Comparison of ENCODE assay signal across 8 cellular contexts in genomic region chr1:175023043-175023921, GRCh38. TPM values are rescaled to one million over a fixed set of nuclear protein-coding genes. Genes with fewer than 3 reads are reported as not detected.
DNase-seq lines count a peak whose midpoint lies in the region; ATAC-seq and TF ChIP-seq lines count a peak whose summit lies in the region.

Gene MRPS14, minus strand, starts transcription at chr1:175023425. Its CDS starts 17 bp downstream, at chr1:175023408.

- intact Hi-C loops in IMR-90 (cut with micrococcal nuclease), result no loop called here

- no peaks in the 10 kb centered on the region for H4K20me1 ChIP-seq in IMR-90 (ENCODE audit: insufficient read depth, low read length)

- CTCF ChIA-PET in IMR-90 (lab: Yijun Ruan, JAX), result interaction anchor here (1.0 kb wide), 1 partner anchor 223 kb away, joined by 3 read pairs; no protein-coding TSS in a partner anchor

- H3K27me3 ChIP-seq in IMR-90 (ENCODE audit: control insufficient read depth, insufficient read depth, low read length) (no peaks in the 10 kb centered on the region), mononuclear cell (ENCODE audit: insufficient read depth, low read length) (no peaks in the 10 kb centered on the region)

- TF ChIP-seq CTCF in IMR-90 (conservative IDR thresholded peaks at IDR 0.05; ENCODE audit: low read depth, low read length) (no peak), epithelial cell of esophagus (IDR thresholded peaks at IDR 0.05; ENCODE audit: insufficient read depth, low read depth, low read length, missing control alignments) (no peak)

- DNase-seq in DMS 273 treated with DMSO at 0.1 percent for 48 hours (lab: John Stamatoyannopoulos, UW), result peak; percentile 95
- DNase-seq in IMR-90, result peak; percentile 99
- DNase-seq in OCI-M1 (lab: John Stamatoyannopoulos, UW), result peak; percentile 99
- peak; percentile 98 for DNase-seq in activated T-cell treated with anti-CD3 and anti-CD28 coated beads for 24 hours (ENCODE audit: low read depth)
- peak; percentile 99 for DNase-seq in epithelial cell of esophagus (ENCODE audit: low read depth)
- peak; percentile 92 to 97 for DNase-seq in stimulated activated CD8-positive, alpha-beta memory T cell treated with anti-CD3 and anti-CD28 coated beads, Interleukin-4, amount 100 ng/mL, for 1 hour (ENCODE audit: low read depth in 2 of 2, low spot score in 1 of 2)

- in situ Hi-C loops in IMR-90 (cut with MboI; ENCODE audit: low sequenced_read_pairs), result no loop called here

- peak within 1 kb of the TSS; percentile 74 for H3K4me2 ChIP-seq in IMR-90 (ENCODE audit: low read depth, low read length)

- H2BK20ac ChIP-seq in IMR-90 (ENCODE audit: low read depth, low read length), result no peak within 1 kb of the TSS; the same call in 1 of the 2 replicates

- peaks cover 1% of the 10 kb centered on the region for H3K36me3 ChIP-seq in IMR-90 (ENCODE audit: control insufficient read depth, insufficient read depth, low read length)

- peak within 1 kb of the TSS; percentile 94 to 98 for H4K8ac ChIP-seq in IMR-90 (ENCODE audit: low read depth in 2 of 2, low read length in 2 of 2)

- TF ChIP-seq RAD21 in IMR-90 (IDR thresholded peaks at IDR 0.05; ENCODE audit: low read length), result no peak

- H2BK5ac ChIP-seq in IMR-90 (ENCODE audit: low read depth, low read length, poor library complexity, severe bottlenecking), result peak within 1 kb of the TSS; percentile 75

- peak within 1 kb of the TSS; percentile 69; the same call in 1 of the 2 replicates for H4K91ac ChIP-seq in IMR-90 (ENCODE audit: insufficient read depth, low read depth, low read length)

- POLR2A ChIA-PET in IMR-90 (lab: Charles Lee; ENCODE audit: unreplicated experiment), result interaction anchor here (0.9 to 1.0 kb wide), 2 partner anchors 8 to 23 kb away, joined by 4 to 9 read pairs; partner anchors contain the start of gene CACYBP

- peak within 1 kb of the TSS; percentile 67 for H3K23ac ChIP-seq in IMR-90 (ENCODE audit: low read depth, low read length)

- peak; percentile 76 for TF ChIP-seq POLR2A in IMR-90 (IDR thresholded peaks at IDR 0.05; ENCODE audit: low read depth, low read length)

- peak within 1 kb of the TSS; percentile 17 for H3K18ac ChIP-seq in IMR-90 (ENCODE audit: low read depth, low read length)

- H3K27ac ChIP-seq in IMR-90 (ENCODE audit: insufficient read depth, low read length), result peak within 1 kb of the TSS; percentile 68

- H3K4ac ChIP-seq in IMR-90 (ENCODE audit: low read depth, low read length), result peak within 1 kb of the TSS; percentile 82

- peak within 1 kb of the TSS; percentile 88 for H3K14ac ChIP-seq in IMR-90 (replicated peaks; ENCODE audit: low read depth, low read length)

- peak within 1 kb of the TSS; percentile 71 for H3K4me3 ChIP-seq in IMR-90 (ENCODE audit: insufficient read depth, low read depth, low read length)
- peak within 1 kb of the TSS; percentile 99 for H3K4me3 ChIP-seq in epithelial cell of esophagus (ENCODE audit: low read length)
- peak within 1 kb of the TSS; percentile 95 for H3K4me3 ChIP-seq in mononuclear cell (ENCODE audit: low read length)

- dilution Hi-C loops in IMR-90 (cut with HindIII; ENCODE audit: low sequenced_read_pairs, unreplicated experiment), result no loop called here

- WGBS in IMR-90 (ENCODE audit: extremely low coverage in 2 of 2, insufficient read length in 1 of 2), 2 experiments, result 0% methylated on average over 2 of the region's 42 CpGs; no CpG with 5 or more reads in 1 of the 2 experiments

- no peaks in the 10 kb centered on the region for H3K4me1 ChIP-seq in IMR-90 (ENCODE audit: control insufficient read depth, insufficient read depth, low read length)
- peaks cover 21% of the 10 kb centered on the region for H3K4me1 ChIP-seq in mononuclear cell (ENCODE audit: insufficient read depth, low read length)

- peak within 1 kb of the TSS; percentile 79 for H3K9ac ChIP-seq in IMR-90 (ENCODE audit: low read depth, low read length)

- BruUV-seq in IMR-90 (replicated peaks; lab: Mats Ljungman, UMichigan), result no TSS peak

- no peaks in the 10 kb centered on the region for H3K9me1 ChIP-seq in IMR-90 (ENCODE audit: insufficient read depth, low read length)

- ATAC-seq in GM21528 (IDR thresholded peaks at IDR 0.05; ENCODE audit: low FRiP score, unreplicated experiment), result peak; percentile 91
- peak; percentile 100 for ATAC-seq in IMR-90 (ENCODE audit: low read depth)

- H2BK120ac ChIP-seq in IMR-90 (ENCODE audit: low read depth, low read length), result peak within 1 kb of the TSS; percentile 53; the same call in 1 of the 2 replicates

- peak within 1 kb of the TSS; percentile 95 for H2AFZ ChIP-seq in IMR-90 (replicated peaks; ENCODE audit: low read length, poor library complexity)

- 0 out of 2 replicates have a peak within 1 kb of the TSS, but pooled peaks have one; percentile 10 for H2AK5ac ChIP-seq in IMR-90 (ENCODE audit: low read depth, low read length)

- peak within 1 kb of the TSS; percentile 80 for H3K56ac ChIP-seq in IMR-90 (ENCODE audit: extremely low read depth, insufficient read depth, low read length)

- no peaks in the 10 kb centered on the region for H3K9me3 ChIP-seq in IMR-90 (ENCODE audit: control insufficient read depth, insufficient read depth, low read length)
- H3K9me3 ChIP-seq in mononuclear cell (ENCODE audit: low read depth, low read length), result no peaks in the 10 kb centered on the region

- H4K5ac ChIP-seq in IMR-90 (ENCODE audit: low read depth, low read length), result peak within 1 kb of the TSS; percentile 98

- peaks cover 12 to 22% of the 10 kb centered on the region in 2 experiments; a peak in 3 of 4 replicates for H3K79me1 ChIP-seq in IMR-90 (ENCODE audit: low read depth in 1 of 2, low read length in 2 of 2)

- H2BK15ac ChIP-seq in IMR-90 (ENCODE audit: low read depth, low read length), result no peak within 1 kb of the TSS; the same call in 2 of the 3 replicates

- peak within 1 kb of the TSS; percentile 80 for H2AK9ac ChIP-seq in IMR-90 (replicated peaks; ENCODE audit: low read depth, low read length, poor library complexity)

TF ChIP-seq in IMR-90, 13 proteins besides CTCF, POLR2A, EP300 and RAD21:
- TF ChIP-seq MAFK (IDR thresholded peaks at IDR 0.05; ENCODE audit: low read depth, low read length) (no peak), USF2 (IDR thresholded peaks at IDR 0.05; ENCODE audit: low read depth, low read length) (peak; percentile 51), MAZ (IDR thresholded peaks at IDR 0.05; ENCODE audit: borderline replicate concordance, low read depth, low read length) (peak; percentile 93), FOS (IDR thresholded peaks at IDR 0.05; ENCODE audit: low read depth, low read length) (peak; percentile 32; the same call in 1 of the 2 replicates), NFE2L2 (IDR thresholded peaks at IDR 0.05; ENCODE audit: low read depth, low read length) (no peak), MXI1 (IDR thresholded peaks at IDR 0.05; ENCODE audit: borderline replicate concordance, low read depth, low read length) (peak; percentile 83; the same call in 1 of the 2 replicates), SMC3 (IDR thresholded peaks at IDR 0.05; ENCODE audit: low read depth, low read length) (no peak)

RNA-seq across cellular contexts. Expression of gene MRPS14, which starts in this region (rescaled TPM):
- total RNA-seq in IMR-90 (2012; rRNA removed), result 22.0 and 24.4 TPM in 2 replicates
- 21.2 and 23.1 TPM in 2 replicates for polyA plus RNA-seq in IMR-90 (2012; rRNA removed)
- 7.8 and 17.5 TPM in 2 replicates for polyA plus RNA-seq in IMR-90 (2012; cell fraction: cytosol; rRNA removed)
- polyA plus RNA-seq in IMR-90 (2012; cell fraction: nucleus; rRNA removed; ENCODE audit: low replicate concordance), result 4.2 and 19.6 TPM in 2 replicates
- total RNA-seq in mononuclear cell, result 10.0 TPM

Comparison
In these comparisons a context has a peak if more than half of its experiments do, and no peak if none do; other contexts are left out.
1. Peak in every context shown above with its lines: DNase-seq, ATAC-seq, H3K4me3 ChIP-seq and H3K27ac ChIP-seq.